Comparison of ENCODE assay signal across 8 cellular contexts in genomic region chr7:66739953-66740301, GRCh38. TPM values are rescaled to one million over a fixed set of nuclear protein-coding genes. Genes with fewer than 3 reads are reported as not detected.
DNase-seq lines count a peak whose midpoint lies in the region; ATAC-seq and TF ChIP-seq lines count a peak whose summit lies in the region.

No MANE protein-coding gene starts in this region.

- peaks cover 48% of the 10 kb centered on the region for H3K4me1 Mint-ChIP-seq in CD4-positive, alpha-beta T cell (ENCODE audit: low read depth)
- H3K4me1 Mint-ChIP-seq in activated naive CD8-positive, alpha-beta T cell treated with anti-CD3 and anti-CD28 coated beads, Interleukin-2, amount 50 U/mL, for 24 hours = peaks cover 53% of the 10 kb centered on the region

- 13% methylated on average over 12 of the region's 12 CpGs for WGBS in thymus

- H3K9me3 ChIP-seq in CD4-positive, alpha-beta T cell (ENCODE audit: control insufficient read depth, low read length) = peaks cover 6% of the 10 kb centered on the region
- H3K9me3 ChIP-seq in thymus (ENCODE audit: control insufficient read depth) = peaks cover 3% of the 10 kb centered on the region

- no peaks in the 10 kb centered on the region for H3K27me3 ChIP-seq in CD4-positive, alpha-beta T cell (ENCODE audit: control insufficient read depth, insufficient read depth, low read length)
- no peaks in the 10 kb centered on the region for H3K27me3 ChIP-seq in thymus (ENCODE audit: control insufficient read depth, insufficient read depth)

- peaks cover 2% of the 10 kb centered on the region for H3K4me1 ChIP-seq in thymus (ENCODE audit: control insufficient read depth, insufficient read depth, low read length)

- no peaks in the 10 kb centered on the region for H3K36me3 ChIP-seq in thymus (ENCODE audit: control insufficient read depth, insufficient read depth)

- H3K36me3 Mint-ChIP-seq in CD4-positive, alpha-beta T cell (ENCODE audit: low read depth) = peaks cover 29% of the 10 kb centered on the region
- H3K36me3 Mint-ChIP-seq in activated naive CD8-positive, alpha-beta T cell treated with anti-CD3 and anti-CD28 coated beads, Interleukin-2, amount 50 U/mL, for 24 hours (ENCODE audit: low read depth) = peaks cover 14% of the 10 kb centered on the region

- H3K4me3 ChIP-seq in thymus (ENCODE audit: low read length) = peak overlapping the region; percentile 92

- CTCF ChIA-PET in CD4-positive, alpha-beta T cell (lab: Charles Lee) = interaction anchor here (1.0 to 1.6 kb wide), 3 partner anchors 85 to 246 kb away, joined by 3 to 6 read pairs (median 3); no protein-coding TSS in a partner anchor

- intact Hi-C loops in CD4-positive, alpha-beta T cell (cut with DNase I, micrococcal nuclease) = loop anchor here (1.0 to 10.0 kb wide), 14 partner anchors 58 to 1703 kb away; partner anchors contain the start of genes TYW1 (in 2 of the 2), GUSB (in 1 of the 2), SBDS (in 1 of the 2) and TMEM248 (in 1 of the 2)

- H3K27ac ChIP-seq in CD4-positive, alpha-beta T cell (ENCODE audit: low read depth, low read length) = peak overlapping the region; percentile 71
- H3K27ac ChIP-seq in thymus (ENCODE audit: low read depth) = peak overlapping the region; percentile 95

- no peaks in the 10 kb centered on the region for H3K27me3 Mint-ChIP-seq in CD4-positive, alpha-beta T cell
- H3K27me3 Mint-ChIP-seq in activated naive CD8-positive, alpha-beta T cell treated with anti-CD3 and anti-CD28 coated beads, Interleukin-2, amount 50 U/mL, for 24 hours = no peaks in the 10 kb centered on the region

- no peak for ATAC-seq in CD4-positive, alpha-beta T cell (ENCODE audit: poor library complexity)
- ATAC-seq in HG03064 (IDR thresholded peaks at IDR 0.05; ENCODE audit: low read depth, unreplicated experiment) (peak; percentile 4), left lobe of liver (peak; percentile 3), HG03520 (IDR thresholded peaks at IDR 0.05; ENCODE audit: unreplicated experiment) (no peak)
- no peak for ATAC-seq in activated naive CD8-positive, alpha-beta T cell treated with anti-CD3 and anti-CD28 coated beads, Interleukin-2, amount 50 U/mL, for 24 hours

- POLR2A ChIA-PET in CD4-positive, alpha-beta T cell (lab: Charles Lee) = interaction anchor here (0.8 to 3.6 kb wide), 17 partner anchors 36 to 1733 kb away, joined by 3 to 24 read pairs (median 3); partner anchors contain the start of genes CRCP, ERV3-1, SBDS and TMEM248

- peak overlapping the region; percentile 98 for H3K27ac Mint-ChIP-seq in CD4-positive, alpha-beta T cell
- peak overlapping the region; percentile 84 for H3K27ac Mint-ChIP-seq in activated naive CD8-positive, alpha-beta T cell treated with anti-CD3 and anti-CD28 coated beads, Interleukin-2, amount 50 U/mL, for 24 hours

- peaks cover 6% of the 10 kb centered on the region for H3K9me3 Mint-ChIP-seq in CD4-positive, alpha-beta T cell
- peaks cover 14% of the 10 kb centered on the region for H3K9me3 Mint-ChIP-seq in activated naive CD8-positive, alpha-beta T cell treated with anti-CD3 and anti-CD28 coated beads, Interleukin-2, amount 50 U/mL, for 24 hours

- no peak for TF ChIP-seq CTCF in CD4-positive, alpha-beta T cell (IDR thresholded peaks at IDR 0.05)
- TF ChIP-seq CTCF in GM10266 (IDR thresholded peaks at IDR 0.05; ENCODE audit: control insufficient read depth, insufficient read depth, low read depth, missing control alignments) = no peak

- H3K4me3 Mint-ChIP-seq in CD4-positive, alpha-beta T cell = peak overlapping the region; percentile 98
- H3K4me3 Mint-ChIP-seq in activated naive CD8-positive, alpha-beta T cell treated with anti-CD3 and anti-CD28 coated beads, Interleukin-2, amount 50 U/mL, for 24 hours = peak overlapping the region; percentile 94

- DNase-seq in CD4-positive, alpha-beta T cell = no peak
- no peak for DNase-seq in activated naive CD8-positive, alpha-beta T cell treated with anti-CD3 and anti-CD28 coated beads, Interleukin-2, amount 50 U/mL, for 24 hours
- DNase-seq in left lobe of liver (ENCODE audit: low spot score) (no peak), GM10266 (ENCODE audit: extremely low spot score) (no peak), AG20443 (ENCODE audit: low spot score) (no peak)

RNA-seq across cellular contexts. Expression of gene RABGEF1, which starts 0.6 kb away (rescaled TPM):
- total RNA-seq in CD4-positive, alpha-beta T cell = 10 to 100 TPM; 18.9 to 20.1 TPM
- total RNA-seq in left lobe of liver = 8.4 TPM
- 17.0 TPM for polyA plus RNA-seq in thymus

Comparison
In these comparisons a context has a peak if more than half of its experiments do, and no peak if none do; other contexts are left out.
1. ATAC-seq: peak in HG03064 (single experiment) and left lobe of liver (single experiment); none in CD4-positive, alpha-beta T cell (single experiment), activated naive CD8-positive, alpha-beta T cell treated with anti-CD3 and anti-CD28 coated beads, Interleukin-2, amount 50 U/mL, for 24 hours (single experiment) and HG03520 (single experiment).